In genomic region chr11:66465371-66466224, GRCh38 we compare ENCODE assay signal across 9 cellular contexts. TPM values are rescaled to one million over a fixed set of nuclear protein-coding genes. Genes with fewer than 3 reads are reported as not detected.
DNase-seq lines count a peak whose midpoint lies in the region; ATAC-seq, FAIRE-seq and TF ChIP-seq lines count a peak whose summit lies in the region.
"Had no signal": no experiment of that assay in that cellular context is flagged by ENCODE, and none has a peak within 500 bp of the region (broad histone marks: within the 10 kb centered on the region; RNA-seq: fewer than 3 reads in every experiment).

No MANE protein-coding gene starts in this region.

- no peaks in the 10 kb centered on the region for H3K36me3 ChIP-seq in iPS-18a (ENCODE audit: control insufficient read depth, low read depth, low read length)
- H3K36me3 ChIP-seq in stomach smooth muscle (ENCODE audit: control insufficient read depth in 2 of 2, insufficient read depth in 2 of 2, low read length in 2 of 2), result peaks cover under 1 to 3% of the 10 kb centered on the region in 2 donors

- H3K4me1 ChIP-seq in iPS-18a (ENCODE audit: control insufficient read depth, low read depth, low read length) (peaks cover 18% of the 10 kb centered on the region), stomach smooth muscle (ENCODE audit: control insufficient read depth, insufficient read depth, low read length) (peaks cover 22% of the 10 kb centered on the region)

- no peaks in the 10 kb centered on the region for H3K9me3 ChIP-seq in iPS-18a (ENCODE audit: control insufficient read depth, low read depth, low read length)
- no peaks in the 10 kb centered on the region for H3K9me3 ChIP-seq in stomach smooth muscle (ENCODE audit: control insufficient read depth in 2 of 2, low read length in 2 of 2)

- CTCF ChIA-PET in activated CD8-positive, alpha-beta T cell treated with anti-CD3 and anti-CD28 coated beads for 36 hours (lab: Charles Lee), result interaction anchor here (0.9 to 5.5 kb wide), 5 partner anchors 14 to 79 kb away, joined by 3 to 36 read pairs (median 7); partner anchors contain the start of genes DPP3 and MRPL11

- H3K27ac Mint-ChIP-seq in T-helper 1 cell treated with Interleukin-12 subunit alpha and Interleukin-12 subunit beta and Interleukin-4 antibody, amounts not matched to agents 30 μg/mL and 1 μg/mL, for 36 hours, result peak overlapping the region; percentile 80
- H3K27ac Mint-ChIP-seq in activated CD8-positive, alpha-beta T cell treated with anti-CD3 and anti-CD28 coated beads for 36 hours, result peak overlapping the region; percentile 29

- no peak for ATAC-seq in activated CD8-positive, alpha-beta T cell treated with anti-CD3 and anti-CD28 coated beads for 36 hours

- H3K27me3 Mint-ChIP-seq in T-helper 1 cell treated with Interleukin-12 subunit alpha and Interleukin-12 subunit beta and Interleukin-4 antibody, amounts not matched to agents 30 μg/mL and 1 μg/mL, for 36 hours (ENCODE audit: low read depth), result no peaks in the 10 kb centered on the region
- no peaks in the 10 kb centered on the region for H3K27me3 Mint-ChIP-seq in activated CD8-positive, alpha-beta T cell treated with anti-CD3 and anti-CD28 coated beads for 36 hours

- DNase-seq in T-helper 1 cell (no peak), mesenteric fat pad (ENCODE audit: low spot score) (no peak), D721Med (ENCODE audit: insufficient read length, low spot score) (no peak), NCI-H2196 treated with DMSO at 0.1 percent for 48 hours (lab: John Stamatoyannopoulos, UW; ENCODE audit: unreplicated experiment) (no peak)
- DNase-seq in activated CD8-positive, alpha-beta T cell treated with anti-CD3 and anti-CD28 coated beads for 36 hours, result no peak

- peak overlapping the region; percentile 83 for H3K4me3 Mint-ChIP-seq in T-helper 1 cell treated with Interleukin-12 subunit alpha and Interleukin-12 subunit beta and Interleukin-4 antibody, amounts not matched to agents 30 μg/mL and 1 μg/mL, for 36 hours
- peak overlapping the region; percentile 75 for H3K4me3 Mint-ChIP-seq in activated CD8-positive, alpha-beta T cell treated with anti-CD3 and anti-CD28 coated beads for 36 hours

- H3K9me3 Mint-ChIP-seq in T-helper 1 cell treated with Interleukin-12 subunit alpha and Interleukin-12 subunit beta and Interleukin-4 antibody, amounts not matched to agents 30 μg/mL and 1 μg/mL, for 36 hours, result peaks cover 7% of the 10 kb centered on the region
- no peaks in the 10 kb centered on the region for H3K9me3 Mint-ChIP-seq in activated CD8-positive, alpha-beta T cell treated with anti-CD3 and anti-CD28 coated beads for 36 hours

- peak overlapping the region; percentile 18 for H3K27ac ChIP-seq in iPS-18a (ENCODE audit: low read length)
- H3K27ac ChIP-seq in stomach smooth muscle (ENCODE audit: low read length), result no peak overlapping the region

- POLR2A ChIA-PET in activated CD8-positive, alpha-beta T cell treated with anti-CD3 and anti-CD28 coated beads for 36 hours (lab: Charles Lee), result interaction anchor here (1.5 to 1.6 kb wide), 2 partner anchors 27 to 44 kb away, joined by 4 to 6 read pairs; partner anchors contain the start of gene MRPL11

- no peak for FAIRE-seq in D721Med (lab: Jason Lieb, UNC)

- peak overlapping the region; percentile 47 for H3K9ac ChIP-seq in iPS-18a (ENCODE audit: low read length)
- H3K9ac ChIP-seq in stomach smooth muscle (ENCODE audit: low read length in 2 of 2), result peak overlapping the region in 1 of 2 donors; percentile 73

- TF ChIP-seq CTCF in activated CD8-positive, alpha-beta T cell treated with anti-CD3 and anti-CD28 coated beads for 36 hours (IDR thresholded peaks at IDR 0.05), result no peak
- no peak for TF ChIP-seq CTCF in D721Med (IDR thresholded peaks at IDR 0.05; ENCODE audit: insufficient read depth, missing control alignments)

- H3K4me3 ChIP-seq in iPS-18a (ENCODE audit: low read length) (peak overlapping the region; percentile 82), stomach smooth muscle (ENCODE audit: low read length in 2 of 2) (peak overlapping the region; percentile 66 to 81)

- intact Hi-C loops in activated CD8-positive, alpha-beta T cell treated with anti-CD3 and anti-CD28 coated beads for 36 hours (cut with micrococcal nuclease), result no loop called here

- H3K27me3 ChIP-seq in iPS-18a (ENCODE audit: control insufficient read depth, insufficient read depth, low read length) (peaks cover 4% of the 10 kb centered on the region), stomach smooth muscle (ENCODE audit: control insufficient read depth in 1 of 2, insufficient read depth in 2 of 2, low read length in 2 of 2) (no peaks in the 10 kb centered on the region)

- peaks cover 23% of the 10 kb centered on the region for H3K4me1 Mint-ChIP-seq in T-helper 1 cell treated with Interleukin-12 subunit alpha and Interleukin-12 subunit beta and Interleukin-4 antibody, amounts not matched to agents 30 μg/mL and 1 μg/mL, for 36 hours (ENCODE audit: low read depth)
- peaks cover 42% of the 10 kb centered on the region for H3K4me1 Mint-ChIP-seq in activated CD8-positive, alpha-beta T cell treated with anti-CD3 and anti-CD28 coated beads for 36 hours (ENCODE audit: low read depth)

- H3K36me3 Mint-ChIP-seq in T-helper 1 cell treated with Interleukin-12 subunit alpha and Interleukin-12 subunit beta and Interleukin-4 antibody, amounts not matched to agents 30 μg/mL and 1 μg/mL, for 36 hours (ENCODE audit: low read depth), result peaks cover 2% of the 10 kb centered on the region
- no peaks in the 10 kb centered on the region for H3K36me3 Mint-ChIP-seq in activated CD8-positive, alpha-beta T cell treated with anti-CD3 and anti-CD28 coated beads for 36 hours (ENCODE audit: low read depth)

RNA-seq across cellular contexts. Expression of gene PELI3, which starts 1.1 kb away (rescaled TPM):
- total RNA-seq in activated CD8-positive, alpha-beta T cell treated with anti-CD3 and anti-CD28 coated beads for 36 hours, result 10 to 100 TPM in 1 of 2 experiments, 1 to 10 TPM in 1; 6.7 to 10.5 TPM
- total RNA-seq in mesenteric fat pad, result 11.6 TPM

RNA-seq across cellular contexts. Expression of gene DPP3, which starts 14.6 kb away (rescaled TPM):
- total RNA-seq in activated CD8-positive, alpha-beta T cell treated with anti-CD3 and anti-CD28 coated beads for 36 hours, result 10 to 100 TPM; 72.4 to 75.8 TPM
- 26.5 TPM for total RNA-seq in mesenteric fat pad

RNA-seq across cellular contexts. Expression of gene MRPL11, which starts 26.9 kb away (rescaled TPM):
- total RNA-seq in activated CD8-positive, alpha-beta T cell treated with anti-CD3 and anti-CD28 coated beads for 36 hours, result 100 to 1,000 TPM; 135 to 142 TPM
- 32.2 TPM for total RNA-seq in mesenteric fat pad

RNA-seq across cellular contexts. Expression of gene NPAS4, which starts 44.8 kb away (rescaled TPM):
- total RNA-seq in activated CD8-positive, alpha-beta T cell treated with anti-CD3 and anti-CD28 coated beads for 36 hours, result under 1 TPM in 1 of 2 experiments, not detected in 1; 0.11 TPM
- not detected for total RNA-seq in mesenteric fat pad
- total RNA-seq: HT1080 had no signal

RNA-seq across cellular contexts. Expression of gene BBS1, which starts 44.8 kb away (rescaled TPM):
- 1 to 10 TPM; 7.7 to 7.9 TPM for total RNA-seq in activated CD8-positive, alpha-beta T cell treated with anti-CD3 and anti-CD28 coated beads for 36 hours
- 14.8 TPM for total RNA-seq in mesenteric fat pad
